In genomic region chr1:94543003-94543402, GRCh38 we compare ENCODE assay signal across 10 cellular contexts. TPM values are rescaled to one million over a fixed set of nuclear protein-coding genes. Genes with fewer than 3 reads are reported as not detected.
A peak's percentile ranks its signal among the peaks of the same experiment; 100 is the strongest.
DNase-seq lines count a peak whose midpoint lies in the region; ATAC-seq, FAIRE-seq and TF ChIP-seq lines count a peak whose summit lies in the region.
"Had no signal": no experiment of that assay in that cellular context is flagged by ENCODE, and none has a peak within 500 bp of the region (broad histone marks: within the 10 kb centered on the region; RNA-seq: fewer than 3 reads in every experiment).

No MANE protein-coding gene starts in this region.

- no TSS peak for BruUV-seq in endothelial cell of umbilical vein (replicated peaks; lab: Mats Ljungman, UMichigan)

- TF ChIP-seq POLR2A in endothelial cell of umbilical vein (IDR thresholded peaks at IDR 0.05; ENCODE audit: low read depth, low read length) = no peak
- TF ChIP-seq POLR2A in sigmoid colon (IDR thresholded peaks at IDR 0.05) = no peak

- H3K27ac ChIP-seq in endothelial cell of umbilical vein (ENCODE audit: insufficient read depth, low read depth, low read length) (no peak overlapping the region), sigmoid colon (peak overlapping the region; percentile 85 to 89 (median 88))

- dilution Hi-C loops in endothelial cell of umbilical vein (cut with MboI; ENCODE audit: extremely low pct_ligation_motif_present, low sequenced_read_pairs) = loop anchor here (25.0 kb wide), 1 partner anchor 269 kb away; the partner anchor contains the start of gene SLC44A3

- no peak overlapping the region for H3K9ac ChIP-seq in endothelial cell of umbilical vein (replicated peaks; ENCODE audit: extremely low read depth, insufficient read depth, low read length)

- TF ChIP-seq CTCF in endothelial cell of umbilical vein (IDR thresholded peaks at IDR 0.05; ENCODE audit: extremely low read depth in 1 of 2, insufficient read depth in 1 of 2, low read depth in 1 of 2, low read length in 2 of 2) (no peak), sigmoid colon (IDR thresholded peaks at IDR 0.05) (no peak), mucosa of descending colon (IDR thresholded peaks at IDR 0.05) (no peak)

- intact Hi-C loops in endothelial cell of umbilical vein (cut with micrococcal nuclease) = loop anchor here (2.0 kb wide), 1 partner anchor 252 kb away; no protein-coding TSS in a partner anchor
- intact Hi-C loops in sigmoid colon (cut with DNase I) = loop anchor here (5.0 kb wide), 3 partner anchors 99 to 259 kb away; no protein-coding TSS in a partner anchor
- intact Hi-C loops in mucosa of descending colon (cut with DNase I, micrococcal nuclease) = loop anchor here in 1 of 2 donors (10.0 kb wide), 1 partner anchor 62 kb away; no protein-coding TSS in a partner anchor

- no peak overlapping the region for H3K4me3 ChIP-seq in endothelial cell of umbilical vein (replicated peaks in 1 of 3; ENCODE audit: insufficient read depth in 1 of 3, low read depth in 1 of 3, low read length in 3 of 3)
- H3K4me3 ChIP-seq in sigmoid colon = peak overlapping the region in 3 of 4 donors; percentile 74 to 80 (median 78)
- no peak overlapping the region for H3K4me3 ChIP-seq in mucosa of descending colon

- H3K9me1 ChIP-seq in endothelial cell of umbilical vein (replicated peaks; ENCODE audit: control insufficient read depth, extremely low read depth, insufficient read depth, low read length) = no peaks in the 10 kb centered on the region

- POLR2A ChIA-PET in endothelial cell of umbilical vein (lab: Charles Lee) = no interaction called here

- no peak overlapping the region for H2AFZ ChIP-seq in endothelial cell of umbilical vein (ENCODE audit: low read depth, low read length)

- ATAC-seq in HG02884 (IDR thresholded peaks at IDR 0.05; ENCODE audit: unreplicated experiment) (no peak), GM19023 (IDR thresholded peaks at IDR 0.05; ENCODE audit: unreplicated experiment) (no peak), mucosa of descending colon (no peak)
- ATAC-seq: activated CD4-positive, alpha-beta T cell treated with anti-CD3 and anti-CD28 coated beads for 36 hours had no signal

- TF ChIP-seq EP300 in sigmoid colon (IDR thresholded peaks at IDR 0.05) = no peak

- H3K27me3 ChIP-seq in endothelial cell of umbilical vein (ENCODE audit: control insufficient read depth in 2 of 2, insufficient read depth in 2 of 2, low read length in 2 of 2) (no peaks in the 10 kb centered on the region), sigmoid colon (no peaks in the 10 kb centered on the region)

- no peaks in the 10 kb centered on the region for H3K79me2 ChIP-seq in endothelial cell of umbilical vein (ENCODE audit: control insufficient read depth, insufficient read depth, low read length)

- H3K4me1 ChIP-seq in endothelial cell of umbilical vein (ENCODE audit: control insufficient read depth, extremely low read depth, insufficient read depth, low read length) = peaks cover 24% of the 10 kb centered on the region
- peaks cover 0 to 30% (median 13%) of the 10 kb centered on the region in 4 donors for H3K4me1 ChIP-seq in sigmoid colon
- peaks cover 3% of the 10 kb centered on the region for H3K4me1 ChIP-seq in mucosa of descending colon (ENCODE audit: low read depth)

- H3K4me2 ChIP-seq in endothelial cell of umbilical vein (ENCODE audit: insufficient read depth, low read length) = no peak overlapping the region

- DNase-seq in GF-D8 (lab: John Stamatoyannopoulos, UW) (peak; percentile 42), RCC 7860 (ENCODE audit: low spot score) (peak; percentile 39), endothelial cell of umbilical vein (ENCODE audit: low read depth, low spot score) (peak; percentile 10), sigmoid colon (no peak), cerebellar nuclear complex (lab: John Stamatoyannopoulos, UW) (no peak), mucosa of descending colon (no peak)
- DNase-seq: activated CD4-positive, alpha-beta T cell treated with anti-CD3 and anti-CD28 coated beads for 36 hours had no signal

- no peaks in the 10 kb centered on the region for H3K36me3 ChIP-seq in endothelial cell of umbilical vein (ENCODE audit: control insufficient read depth in 2 of 2, extremely low read depth in 1 of 2, insufficient read depth in 2 of 2, low read length in 2 of 2)
- no peaks in the 10 kb centered on the region for H3K36me3 ChIP-seq in sigmoid colon
- no peaks in the 10 kb centered on the region for H3K36me3 ChIP-seq in mucosa of descending colon (ENCODE audit: low read depth)

- H4K20me1 ChIP-seq in endothelial cell of umbilical vein (replicated peaks; ENCODE audit: control insufficient read depth, extremely low read depth, insufficient read depth, low read length) = no peaks in the 10 kb centered on the region

- FAIRE-seq in RCC 7860 (lab: Jason Lieb, UNC) = peak; percentile 72
- FAIRE-seq in endothelial cell of umbilical vein (lab: Jason Lieb, UNC) = no peak
- FAIRE-seq: islet of Langerhans had no signal

- H3K9me3 ChIP-seq in endothelial cell of umbilical vein (replicated peaks; ENCODE audit: control insufficient read depth, insufficient read depth, low read length) (no peaks in the 10 kb centered on the region), sigmoid colon (no peaks in the 10 kb centered on the region), mucosa of descending colon (no peaks in the 10 kb centered on the region)

- WGBS in sigmoid colon, 2 donors = 3 to 9% methylated on average over 1 of the region's 1 CpG

- CTCF ChIA-PET in endothelial cell of umbilical vein (lab: Charles Lee) = interaction anchor here (1.2 to 1.6 kb wide), 5 partner anchors 61 to 691 kb away, joined by 3 to 5 read pairs (median 5); partner anchors contain the start of gene RWDD3

TF ChIP-seq in endothelial cell of umbilical vein, 7 proteins besides CTCF, POLR2A, EP300 and RAD21:
- no peak for TF ChIP-seq MYC (IDR thresholded peaks at IDR 0.05; ENCODE audit: low read depth, low read length)
- no peak for TF ChIP-seq MAX (IDR thresholded peaks at IDR 0.05; ENCODE audit: insufficient read depth, insufficient read length)
- no peak for TF ChIP-seq JUN (IDR thresholded peaks at IDR 0.05; ENCODE audit: borderline replicate concordance, insufficient read depth, insufficient read length, low read depth)
- TF ChIP-seq POLR2AphosphoS5 (IDR thresholded peaks at IDR 0.05; ENCODE audit: insufficient read depth, low read depth, low read length) = no peak
- TF ChIP-seq FOS (IDR thresholded peaks at IDR 0.05; ENCODE audit: borderline replicate concordance, insufficient read depth, low read length) = no peak
- peak; percentile 26 for TF ChIP-seq GATA2 (IDR thresholded peaks at IDR 0.05; ENCODE audit: insufficient read depth, insufficient read length, low read depth, low read length)
- TF ChIP-seq EZH2 (IDR thresholded peaks at IDR 0.05; ENCODE audit: borderline replicate concordance, low read depth, low read length, severe bottlenecking) = no peak

RNA-seq across cellular contexts. Expression of gene F3, which starts 1.4 kb away (rescaled TPM):
- 1.9 and 2.3 TPM in 2 replicates for total RNA-seq in endothelial cell of umbilical vein
- polyA plus RNA-seq in endothelial cell of umbilical vein = 0.25 and 1.2 TPM in 2 replicates
- 0.39 and 0.61 TPM in 2 replicates for polyA plus RNA-seq in endothelial cell of umbilical vein (2011; cell fraction: cytosol; rRNA removed)
- polyA plus RNA-seq in endothelial cell of umbilical vein (2011; cell fraction: nucleus; rRNA removed) = 3.4 and 4.0 TPM in 2 replicates
- 0.25 and 0.37 TPM in 2 replicates for polyA plus RNA-seq in endothelial cell of umbilical vein (2012)
- polyA minus RNA-seq in endothelial cell of umbilical vein = 1.5 and 1.9 TPM in 2 replicates
- polyA minus RNA-seq in endothelial cell of umbilical vein (2011; cell fraction: cytosol; rRNA and poly(A)+ RNA removed) = 14.6 TPM
- polyA minus RNA-seq in endothelial cell of umbilical vein (2011; cell fraction: nucleus; rRNA and poly(A)+ RNA removed) = 3.6 and 3.8 TPM in 2 replicates
- total RNA-seq in sigmoid colon = 10 to 100 TPM; 19.3 to 53.7 (median 19.3) TPM
- polyA plus RNA-seq in sigmoid colon = 10 to 100 TPM in 2 of 3 donors, 1 to 10 TPM in 1; 9.9 to 22.0 (median 17.4) TPM
- 10 to 100 TPM; 24.4 to 44.3 (median 33.2) TPM for total RNA-seq in mucosa of descending colon

Comparison
In these comparisons a context has a peak if more than half of its experiments do, and no peak if none do; other contexts are left out.
1. DNase-seq: peak in GF-D8 (single experiment), RCC 7860 (single experiment) and endothelial cell of umbilical vein (single experiment); none in sigmoid colon (single experiment), cerebellar nuclear complex (0 of 2) and mucosa of descending colon (0 of 3).
2. H3K4me3 ChIP-seq: peak in sigmoid colon (3 of 4); none in endothelial cell of umbilical vein (0 of 3) and mucosa of descending colon (single experiment).